In the genomic region with DNA sequence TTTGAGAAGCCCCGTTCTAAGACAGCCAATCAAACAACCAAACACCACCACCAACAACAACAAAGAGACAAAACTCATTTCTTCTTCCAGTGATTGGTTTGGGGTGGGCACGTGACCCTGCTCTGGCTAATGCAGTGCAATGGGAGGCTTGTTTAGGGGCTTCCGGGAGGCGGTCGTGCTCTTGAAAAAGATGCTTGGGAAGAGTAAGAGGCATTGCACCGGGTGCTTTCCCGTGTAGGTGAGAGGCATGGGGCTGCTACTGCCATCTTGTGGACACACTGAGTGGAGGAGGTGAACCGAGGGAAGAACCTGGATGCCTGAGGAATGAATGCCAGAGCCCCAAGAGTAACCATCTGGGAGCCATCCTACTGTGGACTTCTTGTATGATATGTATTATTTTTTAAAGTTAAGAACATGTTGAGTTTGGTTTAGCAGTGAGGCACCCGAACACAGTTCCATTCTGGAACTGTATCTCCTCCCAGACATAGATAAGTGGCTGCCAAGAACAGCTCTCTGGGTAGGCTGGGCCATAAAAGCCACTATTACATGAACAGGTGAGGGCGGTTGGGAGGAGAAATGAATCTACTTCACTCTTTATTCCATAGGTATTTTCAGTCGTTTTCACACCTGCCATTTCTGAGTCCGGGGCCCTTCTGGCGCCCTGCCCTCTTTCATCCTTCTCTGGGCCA, we compare ENCODE assay signal across 8 cellular contexts. TPM values are rescaled to one million over a fixed set of nuclear protein-coding genes. Genes with fewer than 3 reads are reported as not detected.
DNase-seq lines count a peak whose midpoint lies in the region; ATAC-seq and TF ChIP-seq lines count a peak whose summit lies in the region.

No MANE protein-coding gene starts in this region.

- H3K4me3 Mint-ChIP-seq in nephron, result no peak overlapping the region

- H3K4me3 ChIP-seq in AG04449 (ENCODE audit: low read depth, low read length) (no peak overlapping the region), GM08714 (ENCODE audit: low read length) (peak overlapping the region; percentile 13; the same call in 1 of the 2 replicates), WERI-Rb-1 (ENCODE audit: low read depth, low read length) (no peak overlapping the region)

- no peaks in the 10 kb centered on the region for H3K9me3 Mint-ChIP-seq in nephron

- DNase-seq in AG04449 (ENCODE audit: low read depth, low spot score) (no peak), NCI-H1048 (lab: John Stamatoyannopoulos, UW) (peak; percentile 33), WERI-Rb-1 (peak; percentile 85), erythroblast (lab: John Stamatoyannopoulos, UW) (peak; percentile 52 to 76), omental fat pad (ENCODE audit: low spot score) (no peak)

- H3K27me3 Mint-ChIP-seq in nephron (ENCODE audit: low read depth), result peaks cover 10% of the 10 kb centered on the region

- TF ChIP-seq POLR2A in erythroblast (IDR thresholded peaks at IDR 0.05; ENCODE audit: low read length), result no peak

- H3K27ac Mint-ChIP-seq in nephron, result no peak overlapping the region

- no peaks in the 10 kb centered on the region for H3K4me1 Mint-ChIP-seq in nephron

- H3K27ac ChIP-seq in WERI-Rb-1, result no peak overlapping the region

- ATAC-seq in HG02588 (IDR thresholded peaks at IDR 0.05; ENCODE audit: unreplicated experiment), result peak; percentile 71
- ATAC-seq in omental fat pad (ENCODE audit: low FRiP score), result no peak

- peak; percentile 75 for TF ChIP-seq CTCF in AG04449 (IDR thresholded peaks at IDR 0.05; ENCODE audit: insufficient read depth, low read length, missing control alignments)
- TF ChIP-seq CTCF in WERI-Rb-1 (IDR thresholded peaks at IDR 0.05; ENCODE audit: low read depth, low read length), result peak; percentile 94
- TF ChIP-seq CTCF in nephron (IDR thresholded peaks at IDR 0.05; ENCODE audit: unreplicated experiment in 3 of 3), result peak; percentile 44 to 62 (median 54)
- peak in 1 of 3 donors; percentile 32 for TF ChIP-seq CTCF in omental fat pad (IDR thresholded peaks at IDR 0.05)

- H3K27me3 ChIP-seq in WERI-Rb-1 (ENCODE audit: insufficient read depth, low read depth, severe bottlenecking), result peaks cover 18% of the 10 kb centered on the region

- H3K36me3 ChIP-seq in WERI-Rb-1, result no peaks in the 10 kb centered on the region

- H3K36me3 Mint-ChIP-seq in nephron (ENCODE audit: low read depth), result no peaks in the 10 kb centered on the region

- no peaks in the 10 kb centered on the region for H3K9me3 ChIP-seq in WERI-Rb-1 (ENCODE audit: severe bottlenecking)

- CTCF ChIA-PET in AG04449 (lab: Yijun Ruan, JAX), result interaction anchor here (0.6 to 4.2 kb wide), 15 partner anchors 8 to 253 kb away, joined by 3 to 61 read pairs (median 3); no protein-coding TSS in a partner anchor

- POLR2A ChIA-PET in AG04449 (lab: Yijun Ruan, JAX), result no interaction called here

RNA-seq across cellular contexts. Expression of a gene that starts 19.1 kb away (rescaled TPM):
- total RNA-seq in omental fat pad, result 10 to 100 TPM in 2 of 4 donors, 1 to 10 TPM in 2; 6.1 to 40.8 (median 11.7) TPM

Comparison
In these comparisons a context has a peak if more than half of its experiments do, and no peak if none do; other contexts are left out.
1. DNase-seq: peak in NCI-H1048 (single experiment), WERI-Rb-1 (single experiment) and erythroblast (2 of 2); none in AG04449 (single experiment) and omental fat pad (single experiment).